8 cellular contexts compared by ENCODE assay signal in the genomic region with DNA sequence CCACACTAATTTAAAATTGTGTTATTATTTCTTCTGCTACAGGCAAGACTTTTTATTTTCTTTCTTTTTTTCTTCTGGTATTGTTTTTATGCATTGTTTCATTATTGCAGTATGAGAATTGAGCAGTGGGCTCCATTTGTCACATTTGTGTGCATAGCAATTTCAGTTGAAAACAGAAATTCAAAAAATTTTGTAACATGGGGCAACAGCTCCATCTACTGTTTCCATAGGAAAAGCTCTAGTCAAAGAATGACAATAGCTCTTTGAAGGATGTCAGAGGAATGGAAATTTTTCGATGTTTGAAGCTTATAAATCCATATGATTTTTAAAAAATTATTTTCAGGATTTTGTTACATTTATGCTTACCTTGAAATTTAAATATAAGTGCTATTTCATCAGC.
A peak's percentile ranks its signal among the peaks of the same experiment; 100 is the strongest.
DNase-seq lines count a peak whose midpoint lies in the region; ATAC-seq, FAIRE-seq and TF ChIP-seq lines count a peak whose summit lies in the region.

No MANE protein-coding gene starts in this region.

- H3K4me1 Mint-ChIP-seq in activated naive CD4-positive, alpha-beta T cell treated with anti-CD3 and anti-CD28 coated beads, Interleukin-2, amount 10 ng/mL, durations not matched to agents 7 days and 5 days, result no peaks in the 10 kb centered on the region

- TF ChIP-seq POLR2A in GM12878 (IDR thresholded peaks at IDR 0.05; ENCODE audit: low read depth, low read length), result no peak

- no peak overlapping the region for H3K4me3 ChIP-seq in GM12878

- CTCF ChIA-PET in GM12878 (lab: Yijun Ruan, JAX), result interaction anchor here (0.6 to 5.8 kb wide), 44 partner anchors 9 to 1227 kb away, joined by 3 to 78 read pairs (median 6); a partner anchor contains a TSS
- CTCF ChIA-PET in activated naive CD4-positive, alpha-beta T cell treated with anti-CD3 and anti-CD28 coated beads, Interleukin-2, amount 10 ng/mL, durations not matched to agents 7 days and 5 days (lab: Charles Lee), result interaction anchor here (0.8 to 2.1 kb wide), 7 partner anchors 12 to 1471 kb away, joined by 3 to 5 read pairs (median 3); no protein-coding TSS in a partner anchor

- H3K36me3 ChIP-seq in GM12878 (ENCODE audit: control insufficient read depth in 2 of 2, insufficient read depth in 2 of 2, low read length in 1 of 2), result no peaks in the 10 kb centered on the region; a peak in 1 of 4 replicates

- SMC1A ChIA-PET in GM12878 (lab: Charles Lee; ENCODE audit: uncharacterized antibody, unreplicated experiment), result interaction anchor here (0.7 to 5.9 kb wide), 42 partner anchors 9 to 956 kb away, joined by 3 to 65 read pairs (median 5); a partner anchor contains a TSS

- no peak overlapping the region for H3K9ac ChIP-seq in GM12878 (ENCODE audit: control insufficient read depth, insufficient read depth, low read length)

- no TSS peak for BruUV-seq in GM12878 (replicated peaks; lab: Mats Ljungman, UMichigan)

- no peaks in the 10 kb centered on the region for H3K36me3 Mint-ChIP-seq in activated naive CD4-positive, alpha-beta T cell treated with anti-CD3 and anti-CD28 coated beads, Interleukin-2, amount 10 ng/mL, durations not matched to agents 7 days and 5 days

- peak; percentile 92 for TF ChIP-seq RAD21 in GM12878 (IDR thresholded peaks at IDR 0.05; ENCODE audit: insufficient read depth, low read depth, low read length)

- POLR2A ChIA-PET in GM12878 (lab: Charles Lee), result interaction anchor here (0.6 to 0.9 kb wide), 2 partner anchors 15 to 322 kb away, joined by 3 read pairs; no protein-coding TSS in a partner anchor

- no peak overlapping the region for H3K4me3 Mint-ChIP-seq in activated naive CD4-positive, alpha-beta T cell treated with anti-CD3 and anti-CD28 coated beads, Interleukin-2, amount 10 ng/mL, durations not matched to agents 7 days and 5 days

- no peaks in the 10 kb centered on the region for H3K9me3 Mint-ChIP-seq in activated naive CD4-positive, alpha-beta T cell treated with anti-CD3 and anti-CD28 coated beads, Interleukin-2, amount 10 ng/mL, durations not matched to agents 7 days and 5 days

- TF ChIP-seq CTCF in D721Med (IDR thresholded peaks at IDR 0.05; ENCODE audit: insufficient read depth, missing control alignments) (peak; percentile 80), GM12878 (IDR thresholded peaks at IDR 0.05 in 2 of 3, conservative IDR thresholded peaks at IDR 0.05 in 1 of 3; ENCODE audit: control insufficient read depth in 2 of 3, extremely low read depth in 1 of 3, insufficient read depth in 1 of 3, low read depth in 3 of 3, low read length in 3 of 3) (peak; percentile 50 to 71 (median 65))

- no peak for TF ChIP-seq EP300 in GM12878 (IDR thresholded peaks at IDR 0.05; ENCODE audit: borderline replicate concordance in 1 of 2, control insufficient read depth in 1 of 2, low read depth in 2 of 2, low read length in 2 of 2)

- H3K4me2 ChIP-seq in GM12878 (ENCODE audit: control insufficient read depth, insufficient read depth), result no peak overlapping the region

- peak; percentile 80 for FAIRE-seq in D721Med (lab: Jason Lieb, UNC)
- FAIRE-seq in GM12878 (lab: Jason Lieb, UNC), result no peak

- no peak overlapping the region for H2AFZ ChIP-seq in GM12878 (ENCODE audit: control insufficient read depth, low read depth, low read length)

- H3K27ac ChIP-seq in GM12878 (ENCODE audit: control insufficient read depth, insufficient read depth), result no peak overlapping the region

- 0% methylated on average over 1 of the region's 1 CpG for WGBS in GM12878 (ENCODE audit: insufficient coverage, insufficient replicate concordance, low lambda C conversion rate, missing lambda C conversion rate)

- H3K27me3 Mint-ChIP-seq in activated naive CD4-positive, alpha-beta T cell treated with anti-CD3 and anti-CD28 coated beads, Interleukin-2, amount 10 ng/mL, durations not matched to agents 7 days and 5 days, result no peaks in the 10 kb centered on the region

- no peaks in the 10 kb centered on the region for H3K27me3 ChIP-seq in GM12878 (replicated peaks in 1 of 2; ENCODE audit: control insufficient read depth in 2 of 2, insufficient read depth in 2 of 2, low read length in 1 of 2)

- peaks cover 2% of the 10 kb centered on the region; the same call in 2 of the 3 replicates for H3K9me3 ChIP-seq in GM12878 (replicated peaks; ENCODE audit: control insufficient read depth, insufficient read depth, low read length)

- RAD21 ChIA-PET in GM12878 (lab: Charles Lee; ENCODE audit: unreplicated experiment), result interaction anchor here (0.6 to 3.5 kb wide), 33 partner anchors 9 to 425 kb away, joined by 3 to 36 read pairs (median 5); a partner anchor contains a TSS

- H3K4me1 ChIP-seq in GM12878 (ENCODE audit: control insufficient read depth, insufficient read depth, low read length), result no peaks in the 10 kb centered on the region

- in situ Hi-C loops in GM12878 (cut with MboI), result loop anchor here (25.0 kb wide), 3 partner anchors 371 to 1471 kb away; a partner anchor contains a TSS

- DNase-seq in D721Med (ENCODE audit: insufficient read length, low spot score) (no peak), NCI-H146 (lab: John Stamatoyannopoulos, UW) (peak; percentile 5), GM12878 (ENCODE audit: low read depth, low spot score) (peak; percentile 21), kidney glomerular epithelial cell (lab: John Stamatoyannopoulos, UW) (peak; percentile 44)
- DNase-seq in activated naive CD4-positive, alpha-beta T cell treated with anti-CD3 and anti-CD28 coated beads, Interleukin-2, amount 10 ng/mL, durations not matched to agents 7 days and 5 days, result no peak

- H3K79me2 ChIP-seq in GM12878 (ENCODE audit: control insufficient read depth, insufficient read depth, low read length), result no peaks in the 10 kb centered on the region

- H3K27ac Mint-ChIP-seq in activated naive CD4-positive, alpha-beta T cell treated with anti-CD3 and anti-CD28 coated beads, Interleukin-2, amount 10 ng/mL, durations not matched to agents 7 days and 5 days, result no peak overlapping the region

- ATAC-seq in GM19395 (IDR thresholded peaks at IDR 0.05; ENCODE audit: unreplicated experiment) (peak; percentile 72), GM12878 (peak; percentile 54), GM21528 (IDR thresholded peaks at IDR 0.05; ENCODE audit: low FRiP score, unreplicated experiment) (no peak), GM21390 (IDR thresholded peaks at IDR 0.05; ENCODE audit: unreplicated experiment) (no peak)

- no peaks in the 10 kb centered on the region for H4K20me1 ChIP-seq in GM12878 (ENCODE audit: control insufficient read depth, insufficient read depth)

- intact Hi-C loops in GM12878 (cut with micrococcal nuclease; ENCODE audit: unreplicated experiment), result loop anchor here (1.0 to 10.0 kb wide), 5 partner anchors 273 to 1471 kb away; a partner anchor contains a TSS

TF ChIP-seq in GM12878, 131 proteins besides CTCF, POLR2A, EP300 and RAD21 (continues in another document):
- TF ChIP-seq, protein P1, sequence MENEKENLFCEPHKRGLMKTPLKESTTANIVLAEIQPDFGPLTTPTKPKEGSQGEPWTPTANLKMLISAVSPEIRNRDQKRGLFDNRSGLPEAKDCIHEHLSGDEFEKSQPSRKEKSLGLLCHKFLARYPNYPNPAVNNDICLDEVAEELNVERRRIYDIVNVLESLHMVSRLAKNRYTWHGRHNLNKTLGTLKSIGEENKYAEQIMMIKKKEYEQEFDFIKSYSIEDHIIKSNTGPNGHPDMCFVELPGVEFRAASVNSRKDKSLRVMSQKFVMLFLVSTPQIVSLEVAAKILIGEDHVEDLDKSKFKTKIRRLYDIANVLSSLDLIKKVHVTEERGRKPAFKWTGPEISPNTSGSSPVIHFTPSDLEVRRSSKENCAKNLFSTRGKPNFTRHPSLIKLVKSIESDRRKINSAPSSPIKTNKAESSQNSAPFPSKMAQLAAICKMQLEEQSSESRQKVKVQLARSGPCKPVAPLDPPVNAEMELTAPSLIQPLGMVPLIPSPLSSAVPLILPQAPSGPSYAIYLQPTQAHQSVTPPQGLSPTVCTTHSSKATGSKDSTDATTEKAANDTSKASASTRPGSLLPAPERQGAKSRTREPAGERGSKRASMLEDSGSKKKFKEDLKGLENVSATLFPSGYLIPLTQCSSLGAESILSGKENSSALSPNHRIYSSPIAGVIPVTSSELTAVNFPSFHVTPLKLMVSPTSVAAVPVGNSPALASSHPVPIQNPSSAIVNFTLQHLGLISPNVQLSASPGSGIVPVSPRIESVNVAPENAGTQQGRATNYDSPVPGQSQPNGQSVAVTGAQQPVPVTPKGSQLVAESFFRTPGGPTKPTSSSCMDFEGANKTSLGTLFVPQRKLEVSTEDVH (IDR thresholded peaks at IDR 0.05; ENCODE audit: low read depth, partially characterized antibody), result no peak
- TF ChIP-seq SIX5 (IDR thresholded peaks at IDR 0.05; ENCODE audit: low read depth, low read length, severe bottlenecking) (no peak), SIN3A (IDR thresholded peaks at IDR 0.05; ENCODE audit: low read depth, low read length) (no peak), RBBP5 (conservative IDR thresholded peaks at IDR 0.05) (no peak), YY1 (IDR thresholded peaks at IDR 0.05; ENCODE audit: low read depth, low read length) (no peak), SUZ12 (IDR thresholded peaks at IDR 0.05; ENCODE audit: unreplicated experiment) (no peak), SUPT20H (IDR thresholded peaks at IDR 0.05; ENCODE audit: borderline replicate concordance, control insufficient read depth, low read depth, low read length) (no peak), CHD1 (IDR thresholded peaks at IDR 0.05; ENCODE audit: low read depth, low read length) (no peak), POU2F2 (IDR thresholded peaks at IDR 0.05; ENCODE audit: borderline replicate concordance, low read depth, low read length) (no peak), ZSCAN29 (IDR thresholded peaks at IDR 0.05) (no peak), CREM (IDR thresholded peaks at IDR 0.05; ENCODE audit: low read depth) (no peak)
- TF ChIP-seq, protein P2, sequence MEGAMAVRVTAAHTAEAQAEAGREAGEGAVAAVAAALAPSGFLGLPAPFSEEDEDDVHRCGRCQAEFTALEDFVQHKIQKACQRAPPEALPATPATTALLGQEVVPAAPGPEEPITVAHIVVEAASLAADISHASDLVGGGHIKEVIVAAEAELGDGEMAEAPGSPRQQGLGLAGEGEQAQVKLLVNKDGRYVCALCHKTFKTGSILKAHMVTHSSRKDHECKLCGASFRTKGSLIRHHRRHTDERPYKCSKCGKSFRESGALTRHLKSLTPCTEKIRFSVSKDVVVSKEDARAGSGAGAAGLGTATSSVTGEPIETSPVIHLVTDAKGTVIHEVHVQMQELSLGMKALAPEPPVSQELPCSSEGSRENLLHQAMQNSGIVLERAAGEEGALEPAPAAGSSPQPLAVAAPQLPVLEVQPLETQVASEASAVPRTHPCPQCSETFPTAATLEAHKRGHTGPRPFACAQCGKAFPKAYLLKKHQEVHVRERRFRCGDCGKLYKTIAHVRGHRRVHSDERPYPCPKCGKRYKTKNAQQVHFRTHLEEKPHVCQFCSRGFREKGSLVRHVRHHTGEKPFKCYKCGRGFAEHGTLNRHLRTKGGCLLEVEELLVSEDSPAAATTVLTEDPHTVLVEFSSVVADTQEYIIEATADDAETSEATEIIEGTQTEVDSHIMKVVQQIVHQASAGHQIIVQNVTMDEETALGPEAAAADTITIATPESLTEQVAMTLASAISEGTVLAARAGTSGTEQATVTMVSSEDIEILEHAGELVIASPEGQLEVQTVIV (IDR thresholded peaks at IDR 0.05; ENCODE audit: borderline replicate concordance, partially characterized antibody), result no peak

Comparison
In these comparisons a context has a peak if more than half of its experiments do, and no peak if none do; other contexts are left out.
1. DNase-seq: peak in NCI-H146 (single experiment), GM12878 (single experiment) and kidney glomerular epithelial cell (single experiment); none in D721Med (single experiment) and activated naive CD4-positive, alpha-beta T cell treated with anti-CD3 and anti-CD28 coated beads, Interleukin-2, amount 10 ng/mL, durations not matched to agents 7 days and 5 days (single experiment).
2. ATAC-seq: peak in GM19395 (single experiment) and GM12878 (single experiment); none in GM21528 (single experiment) and GM21390 (single experiment).